In genomic region chr19:10874019-10874418, GRCh38 we compare ENCODE assay signal across 10 cellular contexts. TPM values are rescaled to one million over a fixed set of nuclear protein-coding genes. Genes with fewer than 3 reads are reported as not detected.
DNase-seq lines count a peak whose midpoint lies in the region; ATAC-seq and TF ChIP-seq lines count a peak whose summit lies in the region.
"Had no signal": no experiment of that assay in that cellular context is flagged by ENCODE, and none has a peak within 500 bp of the region (broad histone marks: within the 10 kb centered on the region; RNA-seq: fewer than 3 reads in every experiment).

No MANE protein-coding gene starts in this region.

- no peak overlapping the region for H3K27ac Mint-ChIP-seq in CD8-positive, alpha-beta T cell
- no peak overlapping the region for H3K27ac Mint-ChIP-seq in glutamatergic neuron (ENCODE audit: unreplicated experiment)
- H3K27ac Mint-ChIP-seq in osteocyte (ENCODE audit: unreplicated experiment): no peak overlapping the region

- H3K27ac ChIP-seq in CD8-positive, alpha-beta T cell (ENCODE audit: low read depth, low read length): no peak overlapping the region
- H3K27ac ChIP-seq in IMR-90 (ENCODE audit: insufficient read depth, low read length): no peak overlapping the region

- H3K36me3 Mint-ChIP-seq in CD8-positive, alpha-beta T cell: peaks cover 2% of the 10 kb centered on the region
- no peaks in the 10 kb centered on the region for H3K36me3 Mint-ChIP-seq in glutamatergic neuron (ENCODE audit: unreplicated experiment)
- no peaks in the 10 kb centered on the region for H3K36me3 Mint-ChIP-seq in osteocyte (ENCODE audit: unreplicated experiment)

- no peak for TF ChIP-seq CTCF in CD8-positive, alpha-beta T cell (IDR thresholded peaks at IDR 0.05)
- no peak for TF ChIP-seq CTCF in IMR-90 (conservative IDR thresholded peaks at IDR 0.05; ENCODE audit: low read depth, low read length)
- no peak for TF ChIP-seq CTCF in glutamatergic neuron (IDR thresholded peaks at IDR 0.05; ENCODE audit: partially characterized antibody, unreplicated experiment)
- TF ChIP-seq CTCF in osteocyte (IDR thresholded peaks at IDR 0.05): no peak
- TF ChIP-seq CTCF in omental fat pad (IDR thresholded peaks at IDR 0.05): no peak

- H3K36me3 ChIP-seq in CD8-positive, alpha-beta T cell (ENCODE audit: insufficient read depth, low read length): no peaks in the 10 kb centered on the region
- no peaks in the 10 kb centered on the region for H3K36me3 ChIP-seq in IMR-90 (ENCODE audit: control insufficient read depth, insufficient read depth, low read length)

- no peak for DNase-seq in CD8-positive, alpha-beta T cell
- DNase-seq in IMR-90 (no peak), glutamatergic neuron (no peak), HK-2 (ENCODE audit: unreplicated experiment) (no peak), osteocyte (ENCODE audit: extremely low spot score, unreplicated experiment) (no peak), omental fat pad (ENCODE audit: low spot score) (no peak)
- DNase-seq: caudate nucleus; COR-L47; NCI-H1417; stimulated activated CD4-positive, alpha-beta T cell treated with anti-CD3 and anti-CD28 coated beads, Interleukin-15, amount 100 ng/mL, for 24 hours had no signal

- no peak overlapping the region for H4K8ac ChIP-seq in IMR-90 (ENCODE audit: low read depth in 2 of 2, low read length in 2 of 2)

- no peak overlapping the region for H4K91ac ChIP-seq in IMR-90 (ENCODE audit: insufficient read depth, low read depth, low read length)

- peaks cover 18% of the 10 kb centered on the region for H3K4me1 ChIP-seq in CD8-positive, alpha-beta T cell (ENCODE audit: insufficient read depth, low read length)
- peaks cover 6% of the 10 kb centered on the region for H3K4me1 ChIP-seq in IMR-90 (ENCODE audit: control insufficient read depth, insufficient read depth, low read length)

- no peak overlapping the region for H3K4me2 ChIP-seq in IMR-90 (ENCODE audit: low read depth, low read length)

- TF ChIP-seq RAD21 in IMR-90 (IDR thresholded peaks at IDR 0.05; ENCODE audit: low read length): no peak

- H2BK120ac ChIP-seq in IMR-90 (ENCODE audit: low read depth, low read length): no peak overlapping the region

- dilution Hi-C loops in IMR-90 (cut with HindIII; ENCODE audit: low sequenced_read_pairs, unreplicated experiment): no loop called here

- H3K4me3 ChIP-seq in CD8-positive, alpha-beta T cell (ENCODE audit: low read depth, low read length): no peak overlapping the region
- H3K4me3 ChIP-seq in IMR-90 (ENCODE audit: insufficient read depth, low read depth, low read length): no peak overlapping the region

- no peak overlapping the region for H4K5ac ChIP-seq in IMR-90 (ENCODE audit: low read depth, low read length)

- no peak overlapping the region for H2BK5ac ChIP-seq in IMR-90 (ENCODE audit: low read depth, low read length, poor library complexity, severe bottlenecking)

- peaks cover 18 to 66% of the 10 kb centered on the region in 2 experiments for H3K79me1 ChIP-seq in IMR-90 (ENCODE audit: low read depth in 1 of 2, low read length in 2 of 2)

- intact Hi-C loops in CD8-positive, alpha-beta T cell (cut with DNase I, micrococcal nuclease): loop anchor here in 1 of 2 experiments (5.0 to 10.0 kb wide), 3 partner anchors 218 to 631 kb away; partner anchors contain the start of genes CDKN2D, KRI1 and ZNF653
- intact Hi-C loops in IMR-90 (cut with micrococcal nuclease): loop anchor here (5.0 kb wide), 1 partner anchor 53 kb away; the partner anchor contains the start of genes TIMM29 and YIPF2

- H3K27me3 Mint-ChIP-seq in CD8-positive, alpha-beta T cell (ENCODE audit: low read depth): no peaks in the 10 kb centered on the region
- H3K27me3 Mint-ChIP-seq in glutamatergic neuron (ENCODE audit: unreplicated experiment) (peaks cover 12% of the 10 kb centered on the region), osteocyte (ENCODE audit: unreplicated experiment) (no peaks in the 10 kb centered on the region)

- no peak overlapping the region for H2BK15ac ChIP-seq in IMR-90 (ENCODE audit: low read depth, low read length)

- H3K23ac ChIP-seq in IMR-90 (ENCODE audit: low read depth, low read length): peak overlapping the region; percentile 56; the same call in 1 of the 2 replicates

- H3K4ac ChIP-seq in IMR-90 (ENCODE audit: low read depth, low read length): no peak overlapping the region

- H3K4me1 Mint-ChIP-seq in CD8-positive, alpha-beta T cell (ENCODE audit: low read depth): peaks cover 35% of the 10 kb centered on the region
- H3K4me1 Mint-ChIP-seq in glutamatergic neuron (ENCODE audit: low read depth, unreplicated experiment) (peaks cover 19% of the 10 kb centered on the region), osteocyte (ENCODE audit: unreplicated experiment) (peaks cover 28% of the 10 kb centered on the region)

- no peak overlapping the region for H3K56ac ChIP-seq in IMR-90 (ENCODE audit: extremely low read depth, insufficient read depth, low read length)

- CTCF ChIA-PET in CD8-positive, alpha-beta T cell (lab: Charles Lee): interaction anchor here (1.0 to 2.5 kb wide), 3 partner anchors 10 to 20 kb away, joined by 3 to 16 read pairs (median 3); no protein-coding TSS in a partner anchor
- CTCF ChIA-PET in IMR-90 (lab: Yijun Ruan, JAX): interaction anchor here (0.5 to 0.6 kb wide), 2 partner anchors 58 to 251 kb away, joined by 3 to 7 read pairs; no protein-coding TSS in a partner anchor

- no peak overlapping the region for H2BK20ac ChIP-seq in IMR-90 (ENCODE audit: low read depth, low read length)

- no peak overlapping the region for H3K14ac ChIP-seq in IMR-90 (replicated peaks; ENCODE audit: low read depth, low read length)

- no peak overlapping the region for H2AK9ac ChIP-seq in IMR-90 (replicated peaks; ENCODE audit: low read depth, low read length, poor library complexity)

- no peaks in the 10 kb centered on the region for H3K9me3 ChIP-seq in CD8-positive, alpha-beta T cell (ENCODE audit: low read length)
- no peaks in the 10 kb centered on the region for H3K9me3 ChIP-seq in IMR-90 (ENCODE audit: control insufficient read depth, insufficient read depth, low read length)

- no TSS peak for BruUV-seq in IMR-90 (replicated peaks; lab: Mats Ljungman, UMichigan)

- H3K9me1 ChIP-seq in IMR-90 (ENCODE audit: insufficient read depth, low read length): peaks cover 17% of the 10 kb centered on the region

- H4K20me1 ChIP-seq in IMR-90 (ENCODE audit: insufficient read depth, low read length): peaks cover 41% of the 10 kb centered on the region

- no peak for ATAC-seq in CD8-positive, alpha-beta T cell
- no peak for ATAC-seq in IMR-90 (ENCODE audit: low read depth)
- no peak for ATAC-seq in omental fat pad (ENCODE audit: low FRiP score)

- no peaks in the 10 kb centered on the region for H3K27me3 ChIP-seq in CD8-positive, alpha-beta T cell (ENCODE audit: insufficient read depth, low read length)
- H3K27me3 ChIP-seq in IMR-90 (ENCODE audit: control insufficient read depth, insufficient read depth, low read length): no peaks in the 10 kb centered on the region

- 0 out of 2 replicates have a peak overlapping the region, but pooled peaks have one; percentile 43 for H2AK5ac ChIP-seq in IMR-90 (ENCODE audit: low read depth, low read length)

- in situ Hi-C loops in IMR-90 (cut with MboI; ENCODE audit: low sequenced_read_pairs): no loop called here

- WGBS in IMR-90 (ENCODE audit: extremely low coverage in 2 of 2, insufficient read length in 1 of 2), 2 experiments: no CpG with 5 or more reads among the region's 1 CpG

- TF ChIP-seq POLR2A in IMR-90 (IDR thresholded peaks at IDR 0.05; ENCODE audit: low read depth, low read length): no peak

- no peaks in the 10 kb centered on the region for H3K9me3 Mint-ChIP-seq in CD8-positive, alpha-beta T cell
- H3K9me3 Mint-ChIP-seq in glutamatergic neuron (ENCODE audit: unreplicated experiment): peaks cover 13% of the 10 kb centered on the region
- H3K9me3 Mint-ChIP-seq in osteocyte (ENCODE audit: unreplicated experiment): no peaks in the 10 kb centered on the region

- H2AFZ ChIP-seq in IMR-90 (replicated peaks; ENCODE audit: low read length, poor library complexity): no peak overlapping the region

- peak overlapping the region; percentile 32 for H3K4me3 Mint-ChIP-seq in CD8-positive, alpha-beta T cell
- H3K4me3 Mint-ChIP-seq in glutamatergic neuron (ENCODE audit: unreplicated experiment): peak overlapping the region; percentile 65
- H3K4me3 Mint-ChIP-seq in osteocyte (ENCODE audit: unreplicated experiment): no peak overlapping the region

- POLR2A ChIA-PET in CD8-positive, alpha-beta T cell (lab: Charles Lee): no interaction called here
- POLR2A ChIA-PET in IMR-90 (lab: Charles Lee; ENCODE audit: unreplicated experiment): no interaction called here

- no peak overlapping the region for H3K18ac ChIP-seq in IMR-90 (ENCODE audit: low read depth, low read length)

- no peak overlapping the region for H3K9ac ChIP-seq in IMR-90 (ENCODE audit: low read depth, low read length)

RNA-seq across cellular contexts. Expression of gene CARM1, which starts 2.7 kb away (rescaled TPM):
- 10 to 100 TPM; 18.1 to 21.3 TPM for total RNA-seq in CD8-positive, alpha-beta T cell
- total RNA-seq in IMR-90 (2012; rRNA removed): 17.2 and 20.3 TPM in 2 replicates
- 67.1 and 72.1 TPM in 2 replicates for polyA plus RNA-seq in IMR-90 (2012; rRNA removed)
- polyA plus RNA-seq in IMR-90 (2012; cell fraction: cytosol; rRNA removed): 48.1 and 93.2 TPM in 2 replicates
- polyA plus RNA-seq in IMR-90 (2012; cell fraction: nucleus; rRNA removed; ENCODE audit: low replicate concordance): 66.7 and 125 TPM in 2 replicates
- total RNA-seq in glutamatergic neuron (ENCODE audit: unreplicated experiment): 133 TPM
- 66.7 and 70.8 TPM in 2 replicates for total RNA-seq in osteocyte
- total RNA-seq in omental fat pad: 10 to 100 TPM; 11.8 to 20.5 (median 16.5) TPM

RNA-seq across cellular contexts. Expression of gene C19orf38, which starts 25.8 kb away (rescaled TPM):
- not detected for total RNA-seq in CD8-positive, alpha-beta T cell
- total RNA-seq in IMR-90 (2012; rRNA removed) (0.18 and 0.28 TPM in 2 replicates), glutamatergic neuron (ENCODE audit: unreplicated experiment) (0.44 TPM), osteocyte (0.27 TPM in 1 of 2 replicates, not detected in the other), omental fat pad (1 to 10 TPM; 1.0 to 7.9 (median 4.9) TPM)
- polyA plus RNA-seq in IMR-90 (2012; rRNA removed): 0.16 and 0.19 TPM in 2 replicates
- polyA plus RNA-seq in IMR-90 (2012; cell fraction: cytosol; rRNA removed): 0.51 and 0.58 TPM in 2 replicates
- polyA plus RNA-seq in IMR-90 (2012; cell fraction: nucleus; rRNA removed; ENCODE audit: low replicate concordance): 0.61 and 0.69 TPM in 2 replicates

RNA-seq across cellular contexts. Expression of gene TMED1, which starts 38.0 kb away (rescaled TPM):
- 10 to 100 TPM in 1 of 2 experiments, 1 to 10 TPM in 1; 8.2 to 13.5 TPM for total RNA-seq in CD8-positive, alpha-beta T cell
- 32.8 and 37.6 TPM in 2 replicates for total RNA-seq in IMR-90 (2012; rRNA removed)
- 41.4 and 46.3 TPM in 2 replicates for polyA plus RNA-seq in IMR-90 (2012; rRNA removed)
- polyA plus RNA-seq in IMR-90 (2012; cell fraction: cytosol; rRNA removed): 69.8 and 76.0 TPM in 2 replicates
- 17.4 and 25.2 TPM in 2 replicates for polyA plus RNA-seq in IMR-90 (2012; cell fraction: nucleus; rRNA removed; ENCODE audit: low replicate concordance)
- total RNA-seq in glutamatergic neuron (ENCODE audit: unreplicated experiment): 10.4 TPM
- total RNA-seq in osteocyte: 33.6 and 35.5 TPM in 2 replicates
- 10 to 100 TPM; 30.1 to 35.7 (median 32.4) TPM for total RNA-seq in omental fat pad

RNA-seq across cellular contexts. Expression of gene YIPF2, which starts 54.4 kb away (rescaled TPM):
- 10 to 100 TPM; 25.9 to 27.6 TPM for total RNA-seq in CD8-positive, alpha-beta T cell
- total RNA-seq in IMR-90 (2012; rRNA removed) (53.6 and 61.5 TPM in 2 replicates), glutamatergic neuron (ENCODE audit: unreplicated experiment) (47.2 TPM), osteocyte (68.4 and 79.5 TPM in 2 replicates), omental fat pad (10 to 100 TPM; 31.0 to 52.4 (median 39.1) TPM)
- polyA plus RNA-seq in IMR-90 (2012; rRNA removed): 78.0 and 110 TPM in 2 replicates
- polyA plus RNA-seq in IMR-90 (2012; cell fraction: cytosol; rRNA removed): 74.0 and 129 TPM in 2 replicates
- 108 and 239 TPM in 2 replicates for polyA plus RNA-seq in IMR-90 (2012; cell fraction: nucleus; rRNA removed; ENCODE audit: low replicate concordance)

RNA-seq across cellular contexts. Expression of gene TIMM29, which starts 54.6 kb away (rescaled TPM):
- total RNA-seq in CD8-positive, alpha-beta T cell: 10 to 100 TPM; 27.9 TPM
- 13.4 and 13.9 TPM in 2 replicates for total RNA-seq in IMR-90 (2012; rRNA removed)
- polyA plus RNA-seq in IMR-90 (2012; rRNA removed): 9.3 and 10.8 TPM in 2 replicates
- 13.5 and 20.9 TPM in 2 replicates for polyA plus RNA-seq in IMR-90 (2012; cell fraction: cytosol; rRNA removed)
- 5.5 and 16.3 TPM in 2 replicates for polyA plus RNA-seq in IMR-90 (2012; cell fraction: nucleus; rRNA removed; ENCODE audit: low replicate concordance)
- total RNA-seq in glutamatergic neuron (ENCODE audit: unreplicated experiment): 31.8 TPM
- total RNA-seq in osteocyte: 25.7 and 25.8 TPM in 2 replicates
- total RNA-seq in omental fat pad: 10 to 100 TPM; 14.7 to 22.1 (median 20.3) TPM
